Comparison of ENCODE assay signal across 15 cellular contexts in genomic region chr11:36447947-36448346, GRCh38.
DNase-seq lines count a peak whose midpoint lies in the region; ATAC-seq and TF ChIP-seq lines count a peak whose summit lies in the region.
"Had no signal": no experiment of that assay in that cellular context is flagged by ENCODE, and none has a peak within 500 bp of the region (broad histone marks: within the 10 kb centered on the region; RNA-seq: fewer than 3 reads in every experiment).

No MANE protein-coding gene starts in this region.

- peaks cover 67 to 86% (median 85%) of the 10 kb centered on the region in 3 donors for H3K4me1 Mint-ChIP-seq in CD8-positive, alpha-beta memory T cell

- H3K27me3 ChIP-seq in CD8-positive, alpha-beta memory T cell (ENCODE audit: insufficient read depth, low read length, poor library complexity, severe bottlenecking) = no peaks in the 10 kb centered on the region
- H3K27me3 ChIP-seq in PC-9 (ENCODE audit: insufficient read depth, low read depth) (no peaks in the 10 kb centered on the region), gastrocnemius medialis (no peaks in the 10 kb centered on the region), stomach (no peaks in the 10 kb centered on the region)

- H3K4me3 ChIP-seq in CD8-positive, alpha-beta memory T cell (ENCODE audit: low read length) = no peak overlapping the region
- H3K4me3 ChIP-seq in PC-9 = no peak overlapping the region
- no peak overlapping the region for H3K4me3 ChIP-seq in gastrocnemius medialis
- no peak overlapping the region for H3K4me3 ChIP-seq in stomach
- H3K4me3 ChIP-seq: GM12878 had no signal

- in situ Hi-C loops in gastrocnemius medialis (cut with MboI; ENCODE audit: low sequenced_read_pairs in 4 of 4) = no loop called here

- TF ChIP-seq CTCF in PC-9 (conservative IDR thresholded peaks at IDR 0.05) (no peak), gastrocnemius medialis (IDR thresholded peaks at IDR 0.05 in 4 of 5, conservative IDR thresholded peaks at IDR 0.05 in 1 of 5) (no peak), stomach (IDR thresholded peaks at IDR 0.05) (no peak)

- no peak for TF ChIP-seq EP300 in stomach (IDR thresholded peaks at IDR 0.05)

- H4K20me1 ChIP-seq in PC-9 (ENCODE audit: insufficient read depth) = no peaks in the 10 kb centered on the region

- TF ChIP-seq POLR2A in gastrocnemius medialis (IDR thresholded peaks at IDR 0.05) (no peak), stomach (IDR thresholded peaks at IDR 0.05) (no peak)

- H3K36me3 ChIP-seq in CD8-positive, alpha-beta memory T cell (ENCODE audit: insufficient read depth, low read length) = no peaks in the 10 kb centered on the region
- H3K36me3 ChIP-seq in PC-9 (ENCODE audit: low read depth) = no peaks in the 10 kb centered on the region
- H3K36me3 ChIP-seq in gastrocnemius medialis = no peaks in the 10 kb centered on the region
- H3K36me3 ChIP-seq in stomach = peaks cover 0 to 14% (median 0%) of the 10 kb centered on the region in 4 donors

- H3K27me3 Mint-ChIP-seq in CD8-positive, alpha-beta memory T cell = no peaks in the 10 kb centered on the region

- H3F3A ChIP-seq in PC-9 (ENCODE audit: insufficient read depth, low read depth) = peaks cover 25% of the 10 kb centered on the region

- POLR2A ChIA-PET in CD8-positive, alpha-beta memory T cell (lab: Charles Lee) = no interaction called here
- POLR2A ChIA-PET in PC-9 (lab: Charles Lee; ENCODE audit: unreplicated experiment) = no interaction called here

- no peak overlapping the region for H2AFZ ChIP-seq in PC-9

- WGBS in stomach, 5 donors = 53 to 77% (median 66%) methylated on average over 8 of the region's 8 CpGs

- BruUV-seq in PC-9 (replicated peaks; lab: Mats Ljungman, UMichigan) = no TSS peak

- peaks cover 35% of the 10 kb centered on the region for H3K4me1 ChIP-seq in CD8-positive, alpha-beta memory T cell (ENCODE audit: insufficient read depth, low read length)
- H3K4me1 ChIP-seq in PC-9 (replicated peaks; ENCODE audit: insufficient read depth) = peaks cover 51% of the 10 kb centered on the region
- peaks cover 6 to 7% of the 10 kb centered on the region in 2 donors for H3K4me1 ChIP-seq in gastrocnemius medialis
- peaks cover 5 to 28% (median 18%) of the 10 kb centered on the region in 4 donors for H3K4me1 ChIP-seq in stomach

- peaks cover 26 to 90% (median 29%) of the 10 kb centered on the region in 3 donors for H3K36me3 Mint-ChIP-seq in CD8-positive, alpha-beta memory T cell
- H3K36me3 Mint-ChIP-seq: CD4-positive, CD25-positive, alpha-beta regulatory T cell had no signal

- intact Hi-C loops in PC-9 (cut with micrococcal nuclease; ENCODE audit: unreplicated experiment) (loop anchor here (2.0 to 5.0 kb wide), 2 partner anchors 86 to 299 kb away; no protein-coding TSS in a partner anchor), gastrocnemius medialis (cut with DNase I; ENCODE audit: low total_unique reads) (no loop called here), stomach (cut with DNase I; ENCODE audit: low total_unique reads) (no loop called here)

- no peaks in the 10 kb centered on the region for H3K9me3 Mint-ChIP-seq in CD8-positive, alpha-beta memory T cell

- CTCF ChIA-PET in CD8-positive, alpha-beta memory T cell (lab: Charles Lee) = no interaction called here
- CTCF ChIA-PET in PC-9 (lab: Charles Lee) = no interaction called here

- H3K9me3 ChIP-seq in CD8-positive, alpha-beta memory T cell (ENCODE audit: low read length) = no peaks in the 10 kb centered on the region
- H3K9me3 ChIP-seq in PC-9 (ENCODE audit: insufficient read depth, low read depth) = no peaks in the 10 kb centered on the region
- H3K9me3 ChIP-seq in gastrocnemius medialis = no peaks in the 10 kb centered on the region
- no peaks in the 10 kb centered on the region for H3K9me3 ChIP-seq in stomach

- no peaks in the 10 kb centered on the region for H3K79me2 ChIP-seq in PC-9 (ENCODE audit: low read depth)

- no peak for ATAC-seq in gastrocnemius medialis
- ATAC-seq: activated CD8-positive, alpha-beta T cell treated with anti-CD3 and anti-CD28 coated beads, Interleukin-2, amount 10 ng/mL, durations not matched to agents 7 days and 5 days; GM12878; Panc1; sciatic nerve had no signal

- no peak for DNase-seq in CD8-positive, alpha-beta memory T cell
- DNase-seq in M059J (ENCODE audit: low read depth) (peak; percentile 35), PC-9 (peak; percentile 95 to 98), kidney tubule cell (ENCODE audit: low spot score) (peak; percentile 68), gastrocnemius medialis (no peak), stomach (no peak), SW 1271 (lab: John Stamatoyannopoulos, UW) (no peak)
- no peak for DNase-seq in activated CD4-positive, alpha-beta T cell treated with anti-CD3 and anti-CD28 coated beads, Interleukin-2, amount 50 U/mL, for 4 hours
- DNase-seq: activated CD8-positive, alpha-beta T cell treated with anti-CD3 and anti-CD28 coated beads, Interleukin-2, amount 10 ng/mL, durations not matched to agents 7 days and 5 days; CD4-positive, CD25-positive, alpha-beta regulatory T cell; mesendoderm; stimulated activated CD4-positive, alpha-beta T cell treated with anti-CD3 and anti-CD28 coated beads, Interleukin-1b, Interleukin-23, amount 100 ng/mL, for 48 hours had no signal

- H3K27ac ChIP-seq in CD8-positive, alpha-beta memory T cell (ENCODE audit: low read depth, low read length) = no peak overlapping the region
- H3K27ac ChIP-seq in PC-9 (peak overlapping the region; percentile 38), gastrocnemius medialis (no peak overlapping the region), stomach (no peak overlapping the region)

- no peaks in the 10 kb centered on the region for H3K9me2 ChIP-seq in PC-9 (ENCODE audit: insufficient read depth)

- peak overlapping the region in 5 of 8 donors; percentile 45 to 74 (median 47) for H3K27ac Mint-ChIP-seq in CD8-positive, alpha-beta memory T cell
- H3K27ac Mint-ChIP-seq: activated CD8-positive, alpha-beta T cell treated with anti-CD3 and anti-CD28 coated beads, Interleukin-2, amount 10 ng/mL, durations not matched to agents 7 days and 5 days; CD4-positive, CD25-positive, alpha-beta regulatory T cell had no signal

- H3K4me2 ChIP-seq in PC-9 = peak overlapping the region; percentile 54

- peak overlapping the region in 1 of 7 donors; percentile 20 for H3K4me3 Mint-ChIP-seq in CD8-positive, alpha-beta memory T cell
- H3K4me3 Mint-ChIP-seq: activated CD8-positive, alpha-beta T cell treated with anti-CD3 and anti-CD28 coated beads, Interleukin-2, amount 10 ng/mL, durations not matched to agents 7 days and 5 days; CD4-positive, CD25-positive, alpha-beta regulatory T cell had no signal

Comparison
In these comparisons a context has a peak if more than half of its experiments do, and no peak if none do; other contexts are left out.
1. DNase-seq: peak in M059J (single experiment), PC-9 (2 of 2) and kidney tubule cell (single experiment); none in CD8-positive, alpha-beta memory T cell (0 of 5), gastrocnemius medialis (0 of 2), activated CD4-positive, alpha-beta T cell treated with anti-CD3 and anti-CD28 coated beads, Interleukin-2, amount 50 U/mL, for 4 hours (0 of 2), stomach (single experiment) and SW 1271 (0 of 2).